1 cellular context compared by ENCODE assay signal in the genomic region with DNA sequence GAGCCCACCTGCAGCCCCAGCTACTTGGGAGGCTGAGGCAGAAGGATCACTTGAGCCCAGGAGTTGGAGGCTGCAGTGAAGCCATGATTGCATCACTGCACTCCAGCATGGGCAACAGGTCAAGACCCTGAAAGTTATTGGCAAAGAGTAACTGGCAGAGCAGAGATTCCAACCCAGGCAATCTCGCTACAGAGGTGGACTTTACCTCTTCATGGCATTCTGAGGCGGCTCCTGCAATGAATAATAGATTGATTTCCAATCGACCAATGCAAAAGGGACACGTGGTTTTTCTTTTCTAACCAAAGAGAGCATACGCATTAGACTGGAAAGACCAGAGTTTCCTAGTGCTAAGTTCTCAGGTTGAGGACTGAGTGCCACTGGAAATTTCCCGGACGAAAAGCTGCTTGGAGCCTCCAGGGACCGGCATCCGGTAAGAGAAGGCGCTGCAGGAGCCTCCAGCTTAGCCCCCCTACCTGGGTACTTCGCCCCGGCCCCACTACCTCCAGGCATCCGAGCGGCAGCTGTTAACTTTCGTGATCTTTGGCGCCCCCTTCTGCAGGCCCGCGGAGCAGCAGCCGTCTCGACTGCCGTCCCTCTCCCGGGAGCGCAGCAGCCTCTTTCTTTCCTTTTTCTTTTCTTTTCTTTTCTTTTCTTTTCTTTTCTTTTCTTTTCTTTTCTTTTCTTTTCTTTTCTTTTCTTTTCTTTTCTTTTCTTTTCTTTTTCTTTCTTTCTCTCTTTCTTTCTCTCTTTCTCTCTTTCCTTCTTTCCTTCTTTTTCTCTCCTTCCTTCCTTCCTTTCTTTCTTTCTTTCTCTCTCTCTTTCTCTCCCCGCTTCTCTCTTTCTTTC.
TF ChIP-seq lines count a peak whose summit lies in the region.

No MANE protein-coding gene starts in this region.

TF ChIP-seq in HepG2, 621 proteins besides CTCF, POLR2A, EP300 and RAD21 (continues in another document):
- no peak for TF ChIP-seq ZBTB21 (CRISPR knock-in tag; IDR thresholded peaks at IDR 0.05)
- peak; percentile 99 for TF ChIP-seq RBM39 (IDR thresholded peaks at IDR 0.05; ENCODE audit: low read depth, low read length, poor library complexity, severe bottlenecking)
- peak; percentile 95 for TF ChIP-seq U2AF2 (IDR thresholded peaks at IDR 0.05; ENCODE audit: low read depth, low read length)
- TF ChIP-seq ZNF235 (CRISPR knock-in tag; IDR thresholded peaks at IDR 0.05; ENCODE audit: borderline replicate concordance) = no peak
- TF ChIP-seq ZFP91 (CRISPR knock-in tag; IDR thresholded peaks at IDR 0.05; ENCODE audit: borderline replicate concordance) = peak; percentile 62; the same call in 1 of the 2 replicates
- TF ChIP-seq ZBTB39 (CRISPR knock-in tag; IDR thresholded peaks at IDR 0.05) = no peak
- TF ChIP-seq ZSCAN25 (CRISPR knock-in tag; IDR thresholded peaks at IDR 0.05) = no peak
- no peak for TF ChIP-seq RARG (CRISPR knock-in tag; IDR thresholded peaks at IDR 0.05; ENCODE audit: low read depth)
- peak; percentile 67 to 77; a peak in 3 of 4 replicates for TF ChIP-seq HMGXB4 (CRISPR knock-in tag; IDR thresholded peaks at IDR 0.05; ENCODE audit: borderline replicate concordance in 1 of 2, low read depth in 1 of 2)
- TF ChIP-seq, protein P1, sequence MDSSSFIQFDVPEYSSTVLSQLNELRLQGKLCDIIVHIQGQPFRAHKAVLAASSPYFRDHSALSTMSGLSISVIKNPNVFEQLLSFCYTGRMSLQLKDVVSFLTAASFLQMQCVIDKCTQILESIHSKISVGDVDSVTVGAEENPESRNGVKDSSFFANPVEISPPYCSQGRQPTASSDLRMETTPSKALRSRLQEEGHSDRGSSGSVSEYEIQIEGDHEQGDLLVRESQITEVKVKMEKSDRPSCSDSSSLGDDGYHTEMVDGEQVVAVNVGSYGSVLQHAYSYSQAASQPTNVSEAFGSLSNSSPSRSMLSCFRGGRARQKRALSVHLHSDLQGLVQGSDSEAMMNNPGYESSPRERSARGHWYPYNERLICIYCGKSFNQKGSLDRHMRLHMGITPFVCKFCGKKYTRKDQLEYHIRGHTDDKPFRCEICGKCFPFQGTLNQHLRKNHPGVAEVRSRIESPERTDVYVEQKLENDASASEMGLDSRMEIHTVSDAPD (CRISPR knock-in tag; IDR thresholded peaks at IDR 0.05) = 0 out of 2 replicates have a peak, but pooled peaks have one; percentile 31
- TF ChIP-seq DDIT3 (CRISPR knock-in tag; IDR thresholded peaks at IDR 0.05) = no peak
- TF ChIP-seq FOSL2 (CRISPR knock-in tag; IDR thresholded peaks at IDR 0.05) = 0 out of 2 replicates have a peak, but pooled peaks have one; percentile 4
- TF ChIP-seq, protein P2, sequence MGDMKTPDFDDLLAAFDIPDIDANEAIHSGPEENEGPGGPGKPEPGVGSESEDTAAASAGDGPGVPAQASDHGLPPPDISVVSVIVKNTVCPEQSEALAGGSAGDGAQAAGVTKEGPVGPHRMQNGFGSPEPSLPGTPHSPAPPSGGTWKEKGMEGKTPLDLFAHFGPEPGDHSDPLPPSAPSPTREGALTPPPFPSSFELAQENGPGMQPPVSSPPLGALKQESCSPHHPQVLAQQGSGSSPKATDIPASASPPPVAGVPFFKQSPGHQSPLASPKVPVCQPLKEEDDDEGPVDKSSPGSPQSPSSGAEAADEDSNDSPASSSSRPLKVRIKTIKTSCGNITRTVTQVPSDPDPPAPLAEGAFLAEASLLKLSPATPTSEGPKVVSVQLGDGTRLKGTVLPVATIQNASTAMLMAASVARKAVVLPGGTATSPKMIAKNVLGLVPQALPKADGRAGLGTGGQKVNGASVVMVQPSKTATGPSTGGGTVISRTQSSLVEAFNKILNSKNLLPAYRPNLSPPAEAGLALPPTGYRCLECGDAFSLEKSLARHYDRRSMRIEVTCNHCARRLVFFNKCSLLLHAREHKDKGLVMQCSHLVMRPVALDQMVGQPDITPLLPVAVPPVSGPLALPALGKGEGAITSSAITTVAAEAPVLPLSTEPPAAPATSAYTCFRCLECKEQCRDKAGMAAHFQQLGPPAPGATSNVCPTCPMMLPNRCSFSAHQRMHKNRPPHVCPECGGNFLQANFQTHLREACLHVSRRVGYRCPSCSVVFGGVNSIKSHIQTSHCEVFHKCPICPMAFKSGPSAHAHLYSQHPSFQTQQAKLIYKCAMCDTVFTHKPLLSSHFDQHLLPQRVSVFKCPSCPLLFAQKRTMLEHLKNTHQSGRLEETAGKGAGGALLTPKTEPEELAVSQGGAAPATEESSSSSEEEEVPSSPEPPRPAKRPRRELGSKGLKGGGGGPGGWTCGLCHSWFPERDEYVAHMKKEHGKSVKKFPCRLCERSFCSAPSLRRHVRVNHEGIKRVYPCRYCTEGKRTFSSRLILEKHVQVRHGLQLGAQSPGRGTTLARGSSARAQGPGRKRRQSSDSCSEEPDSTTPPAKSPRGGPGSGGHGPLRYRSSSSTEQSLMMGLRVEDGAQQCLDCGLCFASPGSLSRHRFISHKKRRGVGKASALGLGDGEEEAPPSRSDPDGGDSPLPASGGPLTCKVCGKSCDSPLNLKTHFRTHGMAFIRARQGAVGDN (CRISPR knock-in tag; IDR thresholded peaks at IDR 0.05) = peak; percentile 75
- TF ChIP-seq, protein P3, sequence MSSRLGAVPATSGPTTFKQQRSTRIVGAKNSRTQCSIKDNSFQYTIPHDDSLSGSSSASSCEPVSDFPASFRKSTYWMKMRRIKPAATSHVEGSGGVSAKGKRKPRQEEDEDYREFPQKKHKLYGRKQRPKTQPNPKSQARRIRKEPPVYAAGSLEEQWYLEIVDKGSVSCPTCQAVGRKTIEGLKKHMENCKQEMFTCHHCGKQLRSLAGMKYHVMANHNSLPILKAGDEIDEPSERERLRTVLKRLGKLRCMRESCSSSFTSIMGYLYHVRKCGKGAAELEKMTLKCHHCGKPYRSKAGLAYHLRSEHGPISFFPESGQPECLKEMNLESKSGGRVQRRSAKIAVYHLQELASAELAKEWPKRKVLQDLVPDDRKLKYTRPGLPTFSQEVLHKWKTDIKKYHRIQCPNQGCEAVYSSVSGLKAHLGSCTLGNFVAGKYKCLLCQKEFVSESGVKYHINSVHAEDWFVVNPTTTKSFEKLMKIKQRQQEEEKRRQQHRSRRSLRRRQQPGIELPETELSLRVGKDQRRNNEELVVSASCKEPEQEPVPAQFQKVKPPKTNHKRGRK (CRISPR knock-in tag; IDR thresholded peaks at IDR 0.05) = peak; percentile 98
- TF ChIP-seq MYNN (CRISPR knock-in tag; IDR thresholded peaks at IDR 0.05; ENCODE audit: low read depth) = no peak
- TF ChIP-seq, protein P4, sequence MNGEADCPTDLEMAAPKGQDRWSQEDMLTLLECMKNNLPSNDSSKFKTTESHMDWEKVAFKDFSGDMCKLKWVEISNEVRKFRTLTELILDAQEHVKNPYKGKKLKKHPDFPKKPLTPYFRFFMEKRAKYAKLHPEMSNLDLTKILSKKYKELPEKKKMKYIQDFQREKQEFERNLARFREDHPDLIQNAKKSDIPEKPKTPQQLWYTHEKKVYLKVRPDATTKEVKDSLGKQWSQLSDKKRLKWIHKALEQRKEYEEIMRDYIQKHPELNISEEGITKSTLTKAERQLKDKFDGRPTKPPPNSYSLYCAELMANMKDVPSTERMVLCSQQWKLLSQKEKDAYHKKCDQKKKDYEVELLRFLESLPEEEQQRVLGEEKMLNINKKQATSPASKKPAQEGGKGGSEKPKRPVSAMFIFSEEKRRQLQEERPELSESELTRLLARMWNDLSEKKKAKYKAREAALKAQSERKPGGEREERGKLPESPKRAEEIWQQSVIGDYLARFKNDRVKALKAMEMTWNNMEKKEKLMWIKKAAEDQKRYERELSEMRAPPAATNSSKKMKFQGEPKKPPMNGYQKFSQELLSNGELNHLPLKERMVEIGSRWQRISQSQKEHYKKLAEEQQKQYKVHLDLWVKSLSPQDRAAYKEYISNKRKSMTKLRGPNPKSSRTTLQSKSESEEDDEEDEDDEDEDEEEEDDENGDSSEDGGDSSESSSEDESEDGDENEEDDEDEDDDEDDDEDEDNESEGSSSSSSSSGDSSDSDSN (CRISPR knock-in tag; IDR thresholded peaks at IDR 0.05) = peak; percentile 48; the same call in 1 of the 2 replicates
- TF ChIP-seq, protein P5, sequence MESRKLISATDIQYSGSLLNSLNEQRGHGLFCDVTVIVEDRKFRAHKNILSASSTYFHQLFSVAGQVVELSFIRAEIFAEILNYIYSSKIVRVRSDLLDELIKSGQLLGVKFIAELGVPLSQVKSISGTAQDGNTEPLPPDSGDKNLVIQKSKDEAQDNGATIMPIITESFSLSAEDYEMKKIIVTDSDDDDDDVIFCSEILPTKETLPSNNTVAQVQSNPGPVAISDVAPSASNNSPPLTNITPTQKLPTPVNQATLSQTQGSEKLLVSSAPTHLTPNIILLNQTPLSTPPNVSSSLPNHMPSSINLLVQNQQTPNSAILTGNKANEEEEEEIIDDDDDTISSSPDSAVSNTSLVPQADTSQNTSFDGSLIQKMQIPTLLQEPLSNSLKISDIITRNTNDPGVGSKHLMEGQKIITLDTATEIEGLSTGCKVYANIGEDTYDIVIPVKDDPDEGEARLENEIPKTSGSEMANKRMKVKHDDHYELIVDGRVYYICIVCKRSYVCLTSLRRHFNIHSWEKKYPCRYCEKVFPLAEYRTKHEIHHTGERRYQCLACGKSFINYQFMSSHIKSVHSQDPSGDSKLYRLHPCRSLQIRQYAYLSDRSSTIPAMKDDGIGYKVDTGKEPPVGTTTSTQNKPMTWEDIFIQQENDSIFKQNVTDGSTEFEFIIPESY (CRISPR knock-in tag; IDR thresholded peaks at IDR 0.05) = 0 out of 2 replicates have a peak, but pooled peaks have one; percentile 14
- TF ChIP-seq SOX6 (IDR thresholded peaks at IDR 0.05) = no peak
- TF ChIP-seq SOX6 (CRISPR knock-in tag; IDR thresholded peaks at IDR 0.05) = peak; percentile 29; the same call in 1 of the 2 replicates
- 0 out of 2 replicates have a peak, but pooled peaks have one; percentile 34 for TF ChIP-seq KMT2A (CRISPR knock-in tag; IDR thresholded peaks at IDR 0.05)
- TF ChIP-seq USF2 (IDR thresholded peaks at IDR 0.05; ENCODE audit: low read depth, low read length) = no peak
- TF ChIP-seq USF2 (CRISPR knock-in tag; IDR thresholded peaks at IDR 0.05; ENCODE audit: borderline replicate concordance) = peak; percentile 59; the same call in 1 of the 2 replicates
- 0 out of 2 replicates have a peak, but pooled peaks have one; percentile 15 for TF ChIP-seq KAT8 (CRISPR knock-in tag; IDR thresholded peaks at IDR 0.05)
- TF ChIP-seq TAF1 (CRISPR knock-in tag; IDR thresholded peaks at IDR 0.05) = no peak
